Comparison of ENCODE assay signal across 12 cellular contexts in the genomic region with DNA sequence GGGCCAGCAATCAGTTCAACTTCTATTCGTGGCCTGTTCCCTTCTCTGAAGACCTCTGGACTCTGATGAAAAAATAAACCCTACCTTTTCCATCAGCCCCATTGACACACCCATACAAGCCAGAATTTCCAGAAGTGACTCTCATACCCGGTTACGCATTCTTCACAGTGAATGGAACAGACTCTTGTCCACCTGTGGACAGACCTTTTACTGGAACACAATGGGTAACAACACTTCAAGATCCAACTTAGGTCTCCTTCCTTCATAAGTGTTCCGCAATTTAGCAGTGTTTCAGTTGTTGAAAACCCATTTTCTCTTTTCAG.
"Had no signal": no experiment of that assay in that cellular context is flagged by ENCODE, and none has a peak within 500 bp of the region (broad histone marks: within the 10 kb centered on the region; RNA-seq: fewer than 3 reads in every experiment).

No MANE protein-coding gene starts in this region.

- H2AFZ ChIP-seq: neural progenitor cell had no signal

- DNase-seq: central memory CD4-positive, alpha-beta T cell had no signal

- H3K27me3 ChIP-seq: brain microvascular endothelial cell, colonic mucosa, gastrocnemius medialis, right atrium auricular region, suprapubic skin had no signal

- ATAC-seq: activated T-cell treated with anti-CD3 and anti-CD28 coated beads, Interleukin-2, amount 50 U/mL, for 72 hours; stimulated activated naive CD8-positive, alpha-beta T cell treated with anti-CD3 and anti-CD28 coated beads, Interleukin-15, amount 100 ng/mL, for 72 hours; T-helper 17 cell had no signal

- H3K4me2 ChIP-seq: neural progenitor cell had no signal

- H3K9me3 ChIP-seq: colonic mucosa, gastrocnemius medialis, prostate gland, right atrium auricular region, suprapubic skin had no signal

- H3K27ac Mint-ChIP-seq: activated T-cell treated with anti-CD3 and anti-CD28 coated beads, Interleukin-2, amount 50 U/mL, for 72 hours; memory B cell; neural progenitor cell; stimulated activated naive CD8-positive, alpha-beta T cell treated with anti-CD3 and anti-CD28 coated beads, Interleukin-15, amount 100 ng/mL, for 72 hours; T-helper 17 cell had no signal

- H3K4me1 ChIP-seq: prostate gland had no signal

- H3K36me3 ChIP-seq: brain microvascular endothelial cell, colonic mucosa, gastrocnemius medialis, neural progenitor cell, prostate gland, right atrium auricular region, suprapubic skin had no signal

- H3K4me3 ChIP-seq: colonic mucosa, gastrocnemius medialis, neural progenitor cell, prostate gland, right atrium auricular region, suprapubic skin had no signal

- H3K9ac ChIP-seq: neural progenitor cell had no signal

- H3K9me3 Mint-ChIP-seq: activated T-cell treated with anti-CD3 and anti-CD28 coated beads, Interleukin-2, amount 50 U/mL, for 72 hours; memory B cell; neural progenitor cell; stimulated activated naive CD8-positive, alpha-beta T cell treated with anti-CD3 and anti-CD28 coated beads, Interleukin-15, amount 100 ng/mL, for 72 hours had no signal

- H3K36me3 Mint-ChIP-seq: memory B cell, neural progenitor cell had no signal

- H3K4me3 Mint-ChIP-seq: activated T-cell treated with anti-CD3 and anti-CD28 coated beads, Interleukin-2, amount 50 U/mL, for 72 hours; memory B cell; neural progenitor cell; stimulated activated naive CD8-positive, alpha-beta T cell treated with anti-CD3 and anti-CD28 coated beads, Interleukin-15, amount 100 ng/mL, for 72 hours; T-helper 17 cell had no signal

- H3K27ac ChIP-seq: brain microvascular endothelial cell, colonic mucosa, gastrocnemius medialis, neural progenitor cell, prostate gland, right atrium auricular region, suprapubic skin had no signal

- H3K27me3 Mint-ChIP-seq: memory B cell had no signal
